Comparison of ENCODE assay signal across 14 cellular contexts in genomic region chr16:55955439-55955838, GRCh38.
"Had no signal": no experiment of that assay in that cellular context is flagged by ENCODE, and none has a peak within 500 bp of the region (broad histone marks: within the 10 kb centered on the region; RNA-seq: fewer than 3 reads in every experiment).

No MANE protein-coding gene starts in this region.

- H3K27me3 ChIP-seq: cardiac muscle cell, hepatocyte, right lobe of liver, upper lobe of right lung had no signal

- H3K4me3 ChIP-seq: cardiac muscle cell, hepatocyte, lung, right lobe of liver, smooth muscle cell, upper lobe of right lung had no signal

- H3K27ac ChIP-seq: cardiac muscle cell, hepatocyte, right lobe of liver, upper lobe of right lung had no signal

- H3K4me1 ChIP-seq: right lobe of liver, upper lobe of right lung had no signal

- H3K4me2 ChIP-seq: hepatocyte, smooth muscle cell had no signal

- ATAC-seq: activated CD8-positive, alpha-beta T cell treated with anti-CD3 and anti-CD28 coated beads for 36 hours; activated T-helper 17 cell treated with anti-CD3 and anti-CD28 coated beads, Interleukin-2, amount 50 U/mL, for 72 hours; effector memory CD8-positive, alpha-beta T cell; upper lobe of right lung had no signal

- DNase-seq: activated CD4-positive, alpha-beta T cell treated with anti-CD3 and anti-CD28 coated beads, Interleukin-2, amount 10 ng/mL, durations not matched to agents 24 days and 14 days; activated CD8-positive, alpha-beta T cell treated with anti-CD3 and anti-CD28 coated beads for 36 hours; activated naive CD4-positive, alpha-beta T cell; activated naive CD8-positive, alpha-beta T cell treated with anti-CD3 and anti-CD28 coated beads, Interleukin-2, amount 10 ng/mL, durations not matched to agents 7 days and 5 days; activated T-cell treated with anti-CD3 and anti-CD28 coated beads, Interleukin-2, amount 50 U/mL, for 1 hour; effector memory CD8-positive, alpha-beta T cell; stimulated activated CD4-positive, alpha-beta T cell treated with anti-CD3 and anti-CD28 coated beads, Interleukin-4, amount 100 ng/mL, for 4 hours; upper lobe of right lung had no signal

- H3K36me3 ChIP-seq: cardiac muscle cell, right lobe of liver, upper lobe of right lung had no signal

- H3K9me3 ChIP-seq: right lobe of liver, upper lobe of right lung had no signal
